ENCODE assay signal across 1 cellular context in the genomic region with DNA sequence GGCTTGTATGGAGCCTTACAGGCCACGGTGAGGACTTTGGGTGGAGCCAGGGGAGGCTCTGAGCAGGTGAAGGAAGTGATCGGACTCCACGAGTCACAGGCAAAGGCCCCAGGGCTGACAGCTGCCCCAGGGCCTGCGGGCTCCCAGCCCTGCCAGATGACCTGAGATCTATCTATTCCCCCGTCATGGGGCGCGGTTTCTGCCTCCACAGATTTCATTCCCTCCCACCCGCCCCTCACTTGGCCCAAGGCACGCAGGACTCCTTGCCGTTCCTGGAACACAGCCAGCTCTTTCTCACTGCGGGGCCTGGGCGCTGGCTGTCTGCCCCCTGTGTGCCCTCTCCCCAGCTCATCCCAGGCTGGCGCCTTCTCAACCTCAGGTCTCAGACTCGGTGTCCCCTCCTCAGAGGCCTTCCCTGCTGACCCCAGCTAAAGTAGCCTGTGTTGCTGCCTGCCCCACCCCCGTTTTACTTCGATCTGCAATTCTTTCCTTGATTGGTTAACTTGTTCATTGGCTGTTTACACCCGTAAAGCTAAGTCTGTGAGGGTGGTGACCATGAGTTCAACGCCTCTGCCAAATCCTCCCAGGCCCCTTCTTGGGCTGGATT.
TF ChIP-seq lines count a peak whose summit lies in the region.

No MANE protein-coding gene starts in this region.

TF ChIP-seq in A549, 52 proteins besides CTCF, POLR2A, EP300 and RAD21 (continued from another document):
- no peak for TF ChIP-seq MAZ (IDR thresholded peaks at IDR 0.05; ENCODE audit: borderline replicate concordance, low read depth, low read length)
- TF ChIP-seq KDM5A (IDR thresholded peaks at IDR 0.05): no peak
- TF ChIP-seq CBX2 (IDR thresholded peaks at IDR 0.05; ENCODE audit: borderline replicate concordance, low read depth): no peak
- TF ChIP-seq HOXB13 (CRISPR knock-in tag; IDR thresholded peaks at IDR 0.05; ENCODE audit: low read depth): no peak; the same call in 1 of the 2 replicates
- TF ChIP-seq EHF (CRISPR knock-in tag; IDR thresholded peaks at IDR 0.05): peak; percentile 70; the same call in 1 of the 2 replicates
- TF ChIP-seq, protein P1, sequence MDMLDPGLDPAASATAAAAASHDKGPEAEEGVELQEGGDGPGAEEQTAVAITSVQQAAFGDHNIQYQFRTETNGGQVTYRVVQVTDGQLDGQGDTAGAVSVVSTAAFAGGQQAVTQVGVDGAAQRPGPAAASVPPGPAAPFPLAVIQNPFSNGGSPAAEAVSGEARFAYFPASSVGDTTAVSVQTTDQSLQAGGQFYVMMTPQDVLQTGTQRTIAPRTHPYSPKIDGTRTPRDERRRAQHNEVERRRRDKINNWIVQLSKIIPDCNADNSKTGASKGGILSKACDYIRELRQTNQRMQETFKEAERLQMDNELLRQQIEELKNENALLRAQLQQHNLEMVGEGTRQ (IDR thresholded peaks at IDR 0.05): no peak
- TF ChIP-seq PHF8 (IDR thresholded peaks at IDR 0.05; ENCODE audit: borderline replicate concordance, low read depth): no peak
- no peak for TF ChIP-seq SREBF2 (IDR thresholded peaks at IDR 0.05)
- no peak for TF ChIP-seq RNF2 (IDR thresholded peaks at IDR 0.05; ENCODE audit: borderline replicate concordance, low read depth)
- no peak for TF ChIP-seq JUNB (IDR thresholded peaks at IDR 0.05)
- TF ChIP-seq, protein P2, sequence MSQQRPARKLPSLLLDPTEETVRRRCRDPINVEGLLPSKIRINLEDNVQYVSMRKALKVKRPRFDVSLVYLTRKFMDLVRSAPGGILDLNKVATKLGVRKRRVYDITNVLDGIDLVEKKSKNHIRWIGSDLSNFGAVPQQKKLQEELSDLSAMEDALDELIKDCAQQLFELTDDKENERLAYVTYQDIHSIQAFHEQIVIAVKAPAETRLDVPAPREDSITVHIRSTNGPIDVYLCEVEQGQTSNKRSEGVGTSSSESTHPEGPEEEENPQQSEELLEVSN (IDR thresholded peaks at IDR 0.05; ENCODE audit: borderline replicate concordance, low read depth): no peak
- TF ChIP-seq HOXB5 (CRISPR knock-in tag; IDR thresholded peaks at IDR 0.05): no peak
- TF ChIP-seq RFX5 (IDR thresholded peaks at IDR 0.05): no peak
